Comparison of ENCODE assay signal across 10 cellular contexts in the genomic region with DNA sequence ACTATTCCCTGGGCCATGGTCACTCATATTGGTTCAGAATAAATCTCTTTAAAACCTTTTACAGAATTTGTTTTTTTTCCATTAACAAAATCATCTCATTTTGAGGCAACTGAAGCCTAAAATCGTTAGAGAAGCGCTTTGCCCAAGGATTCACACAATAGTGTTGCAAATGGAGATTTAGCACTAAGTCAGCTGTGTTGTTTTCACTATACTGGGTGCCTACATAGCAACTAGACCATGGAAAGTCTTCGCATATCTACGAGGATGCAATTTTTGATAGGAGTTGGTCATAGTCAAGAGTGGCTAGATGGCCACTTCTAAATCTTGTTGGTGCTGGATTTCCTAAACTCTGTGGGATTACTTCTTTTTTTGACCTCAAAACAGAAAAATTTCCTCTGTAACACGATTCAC. TPM values are rescaled to one million over a fixed set of nuclear protein-coding genes. Genes with fewer than 3 reads are reported as not detected.
DNase-seq lines count a peak whose midpoint lies in the region; ATAC-seq and TF ChIP-seq lines count a peak whose summit lies in the region.
"Had no signal": no experiment of that assay in that cellular context is flagged by ENCODE, and none has a peak within 500 bp of the region (broad histone marks: within the 10 kb centered on the region; RNA-seq: fewer than 3 reads in every experiment).

No MANE protein-coding gene starts in this region.

- no peak overlapping the region for H2BK5ac ChIP-seq in trophoblast cell (ENCODE audit: low read depth, low read length, poor library complexity)

- peak overlapping the region; percentile 98 for H3K4me3 ChIP-seq in CD8-positive, alpha-beta T cell (ENCODE audit: low read depth, low read length)
- H3K4me3 ChIP-seq in NT2/D1 (ENCODE audit: insufficient read length, low read depth) = peak overlapping the region; percentile 16
- peak overlapping the region; percentile 88 to 92 (median 90) for H3K4me3 ChIP-seq in esophagus squamous epithelium
- no peak overlapping the region for H3K4me3 ChIP-seq in trophoblast cell (ENCODE audit: low read depth, low read length)

- H3K9ac ChIP-seq in NT2/D1 (ENCODE audit: insufficient read length, low read depth) = peak overlapping the region; percentile 64
- H3K9ac ChIP-seq in trophoblast cell (ENCODE audit: low read length) = no peak overlapping the region

- ATAC-seq in CD8-positive, alpha-beta T cell = no peak
- ATAC-seq in GM21786 (IDR thresholded peaks at IDR 0.05; ENCODE audit: unreplicated experiment) = no peak

- H4K91ac ChIP-seq in trophoblast cell (ENCODE audit: low read depth, low read length) = peak overlapping the region; percentile 32

- no peak for TF ChIP-seq CTCF in CD8-positive, alpha-beta T cell (IDR thresholded peaks at IDR 0.05)
- no peak for TF ChIP-seq CTCF in esophagus squamous epithelium (IDR thresholded peaks at IDR 0.05)

- peak overlapping the region; percentile 48 for H3K4me2 ChIP-seq in trophoblast cell (ENCODE audit: low read length)

- H3K4me1 Mint-ChIP-seq in CD8-positive, alpha-beta T cell (ENCODE audit: low read depth) = peaks cover 7% of the 10 kb centered on the region

- peaks cover 5% of the 10 kb centered on the region for H3K79me1 ChIP-seq in trophoblast cell (ENCODE audit: low read length)

- no peak overlapping the region for H3K18ac ChIP-seq in trophoblast cell (ENCODE audit: low read length)

- intact Hi-C loops in CD8-positive, alpha-beta T cell (cut with DNase I, micrococcal nuclease) = loop anchor here (1.0 to 10.0 kb wide), 10 partner anchors 47 to 1717 kb away; a partner anchor contains a TSS
- intact Hi-C loops in esophagus squamous epithelium (cut with DNase I) = no loop called here

- H3K9me3 Mint-ChIP-seq in CD8-positive, alpha-beta T cell = no peaks in the 10 kb centered on the region
- H3K9me3 Mint-ChIP-seq: activated naive CD4-positive, alpha-beta T cell treated with anti-CD3 and anti-CD28 coated beads, Interleukin-2, amount 50 U/mL, for 24 hours; naive B cell had no signal

- peak overlapping the region; percentile 18 for H4K8ac ChIP-seq in trophoblast cell (ENCODE audit: low read depth, low read length)

- peak overlapping the region; percentile 95 for H3K27ac ChIP-seq in CD8-positive, alpha-beta T cell (ENCODE audit: low read depth, low read length)
- H3K27ac ChIP-seq in esophagus squamous epithelium = peak overlapping the region; percentile 92 to 96 (median 94)
- peak overlapping the region; percentile 58 for H3K27ac ChIP-seq in trophoblast cell (ENCODE audit: low read depth, low read length)

- peak overlapping the region; percentile 9 for H4K12ac ChIP-seq in trophoblast cell (ENCODE audit: low read depth, low read length)

- H3K14ac ChIP-seq in trophoblast cell (ENCODE audit: low read length) = no peak overlapping the region

- H2BK12ac ChIP-seq in trophoblast cell (ENCODE audit: low read length) = no peak overlapping the region

- H3K27me3 Mint-ChIP-seq in CD8-positive, alpha-beta T cell (ENCODE audit: low read depth) = peaks cover 10% of the 10 kb centered on the region

- DNase-seq in CD8-positive, alpha-beta T cell = no peak
- DNase-seq in NT2/D1 (ENCODE audit: low read depth, low spot score) (no peak), esophagus squamous epithelium (lab: John Stamatoyannopoulos, UW) (no peak), trophoblast cell (no peak), NCI-H345 treated with DMSO at 0.1 percent for 48 hours (lab: John Stamatoyannopoulos, UW; ENCODE audit: unreplicated experiment) (no peak), DMS53 treated with DMSO at 0.1 percent for 48 hours (lab: John Stamatoyannopoulos, UW; ENCODE audit: unreplicated experiment) (no peak)
- DNase-seq in activated naive CD4-positive, alpha-beta T cell treated with Interleukin-2 at 50 U/mL for 16 hours = no peak

- H3K36me3 ChIP-seq in CD8-positive, alpha-beta T cell (ENCODE audit: insufficient read depth, low read length) = no peaks in the 10 kb centered on the region
- H3K36me3 ChIP-seq in NT2/D1 (ENCODE audit: insufficient read depth, insufficient read length, low read length) (no peaks in the 10 kb centered on the region), esophagus squamous epithelium (no peaks in the 10 kb centered on the region), trophoblast cell (ENCODE audit: control insufficient read depth in 1 of 2, insufficient read depth in 2 of 2, low read length in 2 of 2) (no peaks in the 10 kb centered on the region)

- H3K4me1 ChIP-seq in CD8-positive, alpha-beta T cell (ENCODE audit: insufficient read depth, low read length) = peaks cover 15% of the 10 kb centered on the region
- H3K4me1 ChIP-seq in NT2/D1 (ENCODE audit: insufficient read depth, insufficient read length) = no peaks in the 10 kb centered on the region
- peaks cover 0 to 32% (median 11%) of the 10 kb centered on the region in 3 donors for H3K4me1 ChIP-seq in esophagus squamous epithelium
- H3K4me1 ChIP-seq in trophoblast cell (ENCODE audit: control insufficient read depth in 1 of 2, insufficient read depth in 2 of 2, low read length in 2 of 2) = peaks cover 2 to 8% of the 10 kb centered on the region in 2 experiments

- POLR2A ChIA-PET in CD8-positive, alpha-beta T cell (lab: Charles Lee) = interaction anchor here (1.0 kb wide), 1 partner anchor 10 kb away, joined by 3 read pairs; no protein-coding TSS in a partner anchor

- H3K27me3 ChIP-seq in CD8-positive, alpha-beta T cell (ENCODE audit: insufficient read depth, low read length) = no peaks in the 10 kb centered on the region
- H3K27me3 ChIP-seq in NT2/D1 (ENCODE audit: insufficient read depth, insufficient read length) = no peaks in the 10 kb centered on the region
- no peaks in the 10 kb centered on the region for H3K27me3 ChIP-seq in esophagus squamous epithelium
- H3K27me3 ChIP-seq in trophoblast cell (ENCODE audit: insufficient read depth, low read length) = no peaks in the 10 kb centered on the region

- no peak for TF ChIP-seq POLR2A in esophagus squamous epithelium (IDR thresholded peaks at IDR 0.05)

- no peak overlapping the region for H3K4ac ChIP-seq in trophoblast cell (ENCODE audit: low read depth, low read length)

- CTCF ChIA-PET in CD8-positive, alpha-beta T cell (lab: Charles Lee) = interaction anchor here (1.6 kb wide), 1 partner anchor 33 kb away, joined by 4 read pairs; no protein-coding TSS in a partner anchor

- no peak overlapping the region for H2BK120ac ChIP-seq in trophoblast cell (ENCODE audit: insufficient read depth, low read length, poor library complexity)

- H3K9me3 ChIP-seq in CD8-positive, alpha-beta T cell (ENCODE audit: low read length) = no peaks in the 10 kb centered on the region
- H3K9me3 ChIP-seq in NT2/D1 (ENCODE audit: insufficient read depth, low read length) (no peaks in the 10 kb centered on the region), esophagus squamous epithelium (no peaks in the 10 kb centered on the region), trophoblast cell (ENCODE audit: insufficient read depth, low read depth, low read length) (no peaks in the 10 kb centered on the region)

- H2AK5ac ChIP-seq in trophoblast cell (ENCODE audit: low read length) = no peak overlapping the region

- peaks cover 2% of the 10 kb centered on the region for H3K36me3 Mint-ChIP-seq in CD8-positive, alpha-beta T cell
- H3K36me3 Mint-ChIP-seq: activated naive CD4-positive, alpha-beta T cell treated with anti-CD3 and anti-CD28 coated beads, Interleukin-2, amount 50 U/mL, for 24 hours had no signal

- no peak overlapping the region for H2AFZ ChIP-seq in trophoblast cell (ENCODE audit: insufficient read depth, low read length, poor library complexity)

- no peak overlapping the region for H3K23ac ChIP-seq in trophoblast cell (ENCODE audit: low read length)

- H3K27ac Mint-ChIP-seq in CD8-positive, alpha-beta T cell = no peak overlapping the region
- H3K27ac Mint-ChIP-seq: activated naive CD4-positive, alpha-beta T cell treated with anti-CD3 and anti-CD28 coated beads, Interleukin-2, amount 50 U/mL, for 24 hours; naive B cell had no signal

- WGBS in esophagus squamous epithelium, 2 donors = 69 to 74% methylated on average over 5 of the region's 5 CpGs
- no CpG with 5 or more reads among the region's 5 CpGs for WGBS in trophoblast cell (ENCODE audit: extremely low coverage, insufficient coverage, insufficient read length)

- H3K4me3 Mint-ChIP-seq in CD8-positive, alpha-beta T cell = no peak overlapping the region
- H3K4me3 Mint-ChIP-seq: activated naive CD4-positive, alpha-beta T cell treated with anti-CD3 and anti-CD28 coated beads, Interleukin-2, amount 50 U/mL, for 24 hours had no signal

- peaks cover 2% of the 10 kb centered on the region for H3K79me2 ChIP-seq in trophoblast cell (ENCODE audit: control insufficient read depth, insufficient read depth, low read length, poor library complexity)

RNA-seq across cellular contexts. Expression of a gene that starts 0.5 kb away (rescaled TPM):
- total RNA-seq in CD8-positive, alpha-beta T cell = 10 to 100 TPM; 15.0 to 18.3 TPM
- total RNA-seq in esophagus squamous epithelium = 10 to 100 TPM; 14.5 to 45.1 (median 23.7) TPM
- 15.9 and 16.5 TPM in 2 replicates for polyA plus RNA-seq in trophoblast cell (2013)

RNA-seq across cellular contexts. Expression of a gene that starts 41.5 kb away (rescaled TPM):
- not detected for total RNA-seq in CD8-positive, alpha-beta T cell
- total RNA-seq in esophagus squamous epithelium = 10 to 100 TPM in 1 of 4 donors, 1 to 10 TPM in 3; 1.7 to 12.2 (median 3.9) TPM
- 4.7 and 5.0 TPM in 2 replicates for polyA plus RNA-seq in trophoblast cell (2013)

RNA-seq across cellular contexts. Expression of a gene that starts 47.6 kb away (rescaled TPM):
- 10 to 100 TPM; 61.2 to 62.3 TPM for total RNA-seq in CD8-positive, alpha-beta T cell
- total RNA-seq in esophagus squamous epithelium = 10 to 100 TPM; 34.0 to 44.1 (median 40.1) TPM
- 13.0 and 13.1 TPM in 2 replicates for polyA plus RNA-seq in trophoblast cell (2013)
